ENCODE assay signal across 14 cellular contexts in genomic region chr15:49270541-49271421, GRCh38.
DNase-seq lines count a peak whose midpoint lies in the region; ATAC-seq, FAIRE-seq and TF ChIP-seq lines count a peak whose summit lies in the region.
"Had no signal": no experiment of that assay in that cellular context is flagged by ENCODE, and none has a peak within 500 bp of the region (broad histone marks: within the 10 kb centered on the region; RNA-seq: fewer than 3 reads in every experiment).

No MANE protein-coding gene starts in this region.

- H3K9me3 Mint-ChIP-seq in HFFc6 = no peaks in the 10 kb centered on the region
- peaks cover under 1% of the 10 kb centered on the region for H3K9me3 Mint-ChIP-seq in astrocyte (ENCODE audit: unreplicated experiment)
- H3K9me3 Mint-ChIP-seq: stimulated activated naive CD8-positive, alpha-beta T cell treated with anti-CD3 and anti-CD28 coated beads, Interleukin-15, Interleukin-2, amounts not matched to agents 100 ng/mL and 50 ng/mL, for 24 hours had no signal

- H3K4me2 ChIP-seq in astrocyte (ENCODE audit: low read length) (peak overlapping the region; percentile 17), PC-9 (no peak overlapping the region)

- H3K27me3 Mint-ChIP-seq in HFFc6 (ENCODE audit: insufficient read depth) = no peaks in the 10 kb centered on the region
- H3K27me3 Mint-ChIP-seq in astrocyte (ENCODE audit: low read depth, unreplicated experiment) = no peaks in the 10 kb centered on the region
- H3K27me3 Mint-ChIP-seq: stimulated activated naive CD8-positive, alpha-beta T cell treated with anti-CD3 and anti-CD28 coated beads, Interleukin-15, Interleukin-2, amounts not matched to agents 100 ng/mL and 50 ng/mL, for 24 hours had no signal

- TF ChIP-seq CTCF in HFFc6 (IDR thresholded peaks at IDR 0.05) = no peak
- TF ChIP-seq CTCF in astrocyte (IDR thresholded peaks at IDR 0.05; ENCODE audit: insufficient read depth, low read depth, low read length) = no peak
- no peak for TF ChIP-seq CTCF in testis (IDR thresholded peaks at IDR 0.05)
- no peak for TF ChIP-seq CTCF in PC-9 (conservative IDR thresholded peaks at IDR 0.05)

- WGBS in testis, 2 donors = 59 to 64% methylated on average over 8 of the region's 8 CpGs

- peaks cover 14% of the 10 kb centered on the region for H3K36me3 Mint-ChIP-seq in HFFc6 (ENCODE audit: low read depth)
- H3K36me3 Mint-ChIP-seq in astrocyte (ENCODE audit: low read depth, unreplicated experiment) = peaks cover 9% of the 10 kb centered on the region

- H3K9me3 ChIP-seq in astrocyte (ENCODE audit: insufficient read depth, low read depth, low read length) (no peaks in the 10 kb centered on the region), testis (no peaks in the 10 kb centered on the region), PC-9 (ENCODE audit: insufficient read depth, low read depth) (no peaks in the 10 kb centered on the region)
- H3K9me3 ChIP-seq: pancreas had no signal

- H3K9ac ChIP-seq in astrocyte (ENCODE audit: low read length) = no peak overlapping the region

- no TSS peak for BruUV-seq in PC-9 (replicated peaks; lab: Mats Ljungman, UMichigan)

- H3K4me1 Mint-ChIP-seq in HFFc6 (ENCODE audit: low read depth) (peaks cover 53% of the 10 kb centered on the region), astrocyte (ENCODE audit: low read depth, unreplicated experiment) (peaks cover 14% of the 10 kb centered on the region)

- H3K4me3 Mint-ChIP-seq in HFFc6 = peak overlapping the region; percentile 41; the same call in 1 of the 2 replicates
- H3K4me3 Mint-ChIP-seq in astrocyte (ENCODE audit: unreplicated experiment) = no peak overlapping the region
- H3K4me3 Mint-ChIP-seq: stimulated activated naive CD8-positive, alpha-beta T cell treated with anti-CD3 and anti-CD28 coated beads, Interleukin-15, Interleukin-2, amounts not matched to agents 100 ng/mL and 50 ng/mL, for 24 hours had no signal

- intact Hi-C loops in left cardiac atrium (cut with DNase I) (no loop called here), testis (cut with DNase I; ENCODE audit: low total_unique reads) (no loop called here), PC-9 (cut with micrococcal nuclease; ENCODE audit: unreplicated experiment) (no loop called here)

- H4K20me1 ChIP-seq in astrocyte (ENCODE audit: insufficient read depth, low read length) = peaks cover 7% of the 10 kb centered on the region
- no peaks in the 10 kb centered on the region for H4K20me1 ChIP-seq in PC-9 (ENCODE audit: insufficient read depth)

- H3K79me2 ChIP-seq in astrocyte (ENCODE audit: insufficient read depth, low read length) (no peaks in the 10 kb centered on the region), PC-9 (ENCODE audit: low read depth) (no peaks in the 10 kb centered on the region)

- peak; percentile 65 for FAIRE-seq in astrocyte (lab: Jason Lieb, UNC)
- FAIRE-seq: pancreas had no signal

- POLR2A ChIA-PET in PC-9 (lab: Charles Lee; ENCODE audit: unreplicated experiment) = no interaction called here

- H3K4me3 ChIP-seq in astrocyte (ENCODE audit: insufficient read depth, low read depth, low read length) (no peak overlapping the region), testis (no peak overlapping the region), PC-9 (no peak overlapping the region)
- H3K4me3 ChIP-seq: pancreas had no signal

- peaks cover 10% of the 10 kb centered on the region for H3K4me1 ChIP-seq in astrocyte (ENCODE audit: insufficient read depth, low read length)
- H3K4me1 ChIP-seq in testis = peaks cover 4% of the 10 kb centered on the region
- no peaks in the 10 kb centered on the region for H3K4me1 ChIP-seq in PC-9 (replicated peaks; ENCODE audit: insufficient read depth)
- H3K4me1 ChIP-seq: pancreas had no signal

- no peaks in the 10 kb centered on the region for H3K9me2 ChIP-seq in PC-9 (ENCODE audit: insufficient read depth)

- H3F3A ChIP-seq in PC-9 (ENCODE audit: insufficient read depth, low read depth) = no peaks in the 10 kb centered on the region

- H3K27me3 ChIP-seq in astrocyte (ENCODE audit: insufficient read depth, low read length) (no peaks in the 10 kb centered on the region), testis (no peaks in the 10 kb centered on the region), PC-9 (ENCODE audit: insufficient read depth, low read depth) (no peaks in the 10 kb centered on the region)
- H3K27me3 ChIP-seq: pancreas had no signal

- H3K27ac ChIP-seq in astrocyte (ENCODE audit: low read depth, low read length) (no peak overlapping the region), testis (peak overlapping the region in 1 of 2 donors; percentile 15), PC-9 (no peak overlapping the region)
- H3K27ac ChIP-seq: pancreas had no signal

- H2AFZ ChIP-seq in astrocyte (ENCODE audit: low read depth, low read length) = no peak overlapping the region
- H2AFZ ChIP-seq in PC-9 = no peak overlapping the region

- CTCF ChIA-PET in PC-9 (lab: Charles Lee) = no interaction called here

- TF ChIP-seq POLR2A in testis (IDR thresholded peaks at IDR 0.05) = no peak

- H3K27ac Mint-ChIP-seq in HFFc6 (peak overlapping the region; percentile 52; the same call in 1 of the 2 replicates), astrocyte (ENCODE audit: unreplicated experiment) (no peak overlapping the region)
- H3K27ac Mint-ChIP-seq: stimulated activated naive CD8-positive, alpha-beta T cell treated with anti-CD3 and anti-CD28 coated beads, Interleukin-15, Interleukin-2, amounts not matched to agents 100 ng/mL and 50 ng/mL, for 24 hours had no signal

- DNase-seq in HFFc6 (no peak), astrocyte (ENCODE audit: low read depth) (peak; percentile 96), left cardiac atrium (peak; percentile 44), testis (peak; percentile 42), NCI-H524 (lab: John Stamatoyannopoulos, UW) (no peak), PC-9 (no peak)
- DNase-seq: activated CD8-positive, alpha-beta memory T cell treated with anti-CD3 and anti-CD28 coated beads, Interleukin-2, amount 50 U/mL, for 4 hours; caudate nucleus; foreskin fibroblast; NCI-H2081 treated with DMSO at 0.1 percent for 48 hours; pancreas; stimulated activated CD4-positive, alpha-beta T cell treated with anti-CD3 and anti-CD28 coated beads, Interleukin-4, amount 100 ng/mL, for 1 hour had no signal

- H3K36me3 ChIP-seq in astrocyte (ENCODE audit: insufficient read depth, low read length) (peaks cover 6% of the 10 kb centered on the region), testis (ENCODE audit: low read depth, missing control alignments) (no peaks in the 10 kb centered on the region), PC-9 (ENCODE audit: low read depth) (no peaks in the 10 kb centered on the region)
- H3K36me3 ChIP-seq: pancreas had no signal

- ATAC-seq in left cardiac atrium = peak; percentile 76 to 90
- no peak for ATAC-seq in GM21423 (IDR thresholded peaks at IDR 0.05; ENCODE audit: unreplicated experiment)
- ATAC-seq: pancreas had no signal

Comparison
In these comparisons a context has a peak if more than half of its experiments do, and no peak if none do; other contexts are left out.
1. DNase-seq: peak in astrocyte (single experiment), left cardiac atrium (single experiment) and testis (single experiment); none in HFFc6 (single experiment), NCI-H524 (0 of 2) and PC-9 (0 of 2).